Comparison of ENCODE assay signal across 16 cellular contexts in the genomic region with DNA sequence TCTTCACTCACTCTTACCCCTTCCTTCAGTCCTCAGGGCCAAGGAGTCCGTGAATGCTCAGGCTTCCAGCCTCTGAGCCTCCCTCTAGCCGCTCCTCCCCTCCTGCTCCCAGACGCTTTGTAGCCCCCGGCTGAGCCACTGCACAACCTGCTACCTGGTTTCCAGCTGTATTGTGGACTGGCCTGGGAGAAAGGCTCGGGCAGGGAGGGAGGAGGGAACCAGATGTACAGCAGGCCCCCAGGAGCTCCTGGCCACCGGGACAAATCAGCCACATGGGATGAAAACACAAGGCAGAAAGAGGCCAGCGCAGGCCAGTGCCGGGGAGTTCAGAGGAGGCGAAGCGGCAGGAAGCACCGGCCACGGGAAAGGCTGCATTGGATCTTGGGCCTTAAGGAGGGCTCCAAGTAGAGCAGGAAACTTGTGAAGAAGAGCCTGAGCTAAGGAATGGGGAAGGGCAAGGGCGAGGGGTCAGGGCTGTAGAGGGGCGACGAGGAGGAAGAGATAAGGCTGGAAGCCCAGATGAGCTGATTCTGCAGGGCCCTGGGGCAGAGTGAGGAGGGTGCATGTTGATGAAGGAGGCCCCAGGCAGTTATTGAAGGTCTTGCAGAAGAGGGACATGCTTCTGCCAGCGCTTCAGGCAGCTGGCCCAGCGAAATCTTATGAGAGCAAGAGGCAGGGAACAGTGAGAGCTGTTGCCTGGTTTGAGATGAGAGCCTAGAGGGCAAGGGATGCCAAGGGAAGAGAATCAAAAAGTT. TPM values are rescaled to one million over a fixed set of nuclear protein-coding genes. Genes with fewer than 3 reads are reported as not detected.
DNase-seq lines count a peak whose midpoint lies in the region; ATAC-seq and TF ChIP-seq lines count a peak whose summit lies in the region.
"Had no signal": no experiment of that assay in that cellular context is flagged by ENCODE, and none has a peak within 500 bp of the region (broad histone marks: within the 10 kb centered on the region; RNA-seq: fewer than 3 reads in every experiment).

No MANE protein-coding gene starts in this region.

- H3K27me3 Mint-ChIP-seq in activated naive CD4-positive, alpha-beta T cell treated with anti-CD3 and anti-CD28 coated beads, Interleukin-2, amount 10 ng/mL, durations not matched to agents 7 days and 5 days, result peaks cover 77% of the 10 kb centered on the region

- dilution Hi-C loops in IMR-90 (cut with HindIII; ENCODE audit: low sequenced_read_pairs, unreplicated experiment), result no loop called here

- no peaks in the 10 kb centered on the region for H3K36me3 Mint-ChIP-seq in activated naive CD4-positive, alpha-beta T cell treated with anti-CD3 and anti-CD28 coated beads, Interleukin-2, amount 10 ng/mL, durations not matched to agents 7 days and 5 days

- peak overlapping the region; percentile 51 for H3K27ac Mint-ChIP-seq in activated naive CD4-positive, alpha-beta T cell treated with anti-CD3 and anti-CD28 coated beads, Interleukin-2, amount 10 ng/mL, durations not matched to agents 7 days and 5 days
- H3K27ac Mint-ChIP-seq: CD4-positive, alpha-beta T cell had no signal

- CTCF ChIA-PET in activated naive CD4-positive, alpha-beta T cell treated with anti-CD3 and anti-CD28 coated beads, Interleukin-2, amount 10 ng/mL, durations not matched to agents 7 days and 5 days (lab: Charles Lee), result interaction anchor here (0.8 to 15.2 kb wide), 4 partner anchors 8 to 241 kb away, joined by 3 to 167 read pairs (median 18); no protein-coding TSS in a partner anchor
- CTCF ChIA-PET in IMR-90 (lab: Yijun Ruan, JAX), result interaction anchor here (0.9 kb wide), 1 partner anchor 74 kb away, joined by 3 read pairs; no protein-coding TSS in a partner anchor

- no peak overlapping the region for H3K4me3 Mint-ChIP-seq in activated naive CD4-positive, alpha-beta T cell treated with anti-CD3 and anti-CD28 coated beads, Interleukin-2, amount 10 ng/mL, durations not matched to agents 7 days and 5 days
- H3K4me3 Mint-ChIP-seq: CD4-positive, alpha-beta T cell had no signal

- H3K4ac ChIP-seq in IMR-90 (ENCODE audit: low read depth, low read length) (no peak overlapping the region), mesendoderm (ENCODE audit: low read depth, low read length) (no peak overlapping the region), trophoblast cell (ENCODE audit: low read depth, low read length) (no peak overlapping the region)

- POLR2A ChIA-PET in IMR-90 (lab: Charles Lee; ENCODE audit: unreplicated experiment), result no interaction called here

- H3K36me3 ChIP-seq in IMR-90 (ENCODE audit: control insufficient read depth, insufficient read depth, low read length) (no peaks in the 10 kb centered on the region), mesendoderm (ENCODE audit: control insufficient read depth, insufficient read depth, low read length) (no peaks in the 10 kb centered on the region), trophoblast cell (ENCODE audit: control insufficient read depth in 1 of 2, insufficient read depth in 2 of 2, low read length in 2 of 2) (no peaks in the 10 kb centered on the region)
- H3K36me3 ChIP-seq: HAP-1 had no signal

- peaks cover 12% of the 10 kb centered on the region for H3K4me1 Mint-ChIP-seq in activated naive CD4-positive, alpha-beta T cell treated with anti-CD3 and anti-CD28 coated beads, Interleukin-2, amount 10 ng/mL, durations not matched to agents 7 days and 5 days

- H3K14ac ChIP-seq in IMR-90 (replicated peaks; ENCODE audit: low read depth, low read length), result no peak overlapping the region
- H3K14ac ChIP-seq in trophoblast cell (ENCODE audit: low read length), result no peak overlapping the region

- WGBS in IMR-90 (ENCODE audit: extremely low coverage in 2 of 2, insufficient read length in 1 of 2), 2 experiments, result 83% methylated on average over 13 of the region's 17 CpGs; no CpG with 5 or more reads in 1 of the 2 experiments
- no CpG with 5 or more reads among the region's 17 CpGs for WGBS in mesendoderm (ENCODE audit: extremely low coverage, insufficient coverage, low lambda C conversion rate)
- WGBS in trophoblast cell (ENCODE audit: extremely low coverage, insufficient coverage, insufficient read length), result no CpG with 5 or more reads among the region's 17 CpGs

- H4K91ac ChIP-seq in IMR-90 (ENCODE audit: insufficient read depth, low read depth, low read length), result no peak overlapping the region
- H4K91ac ChIP-seq in trophoblast cell (ENCODE audit: low read depth, low read length), result no peak overlapping the region

- intact Hi-C loops in IMR-90 (cut with micrococcal nuclease), result no loop called here

- H3K27ac ChIP-seq in IMR-90 (ENCODE audit: insufficient read depth, low read length) (no peak overlapping the region), mesendoderm (ENCODE audit: low read depth, low read length) (no peak overlapping the region), trophoblast cell (ENCODE audit: low read depth, low read length) (no peak overlapping the region)

- H2BK15ac ChIP-seq in IMR-90 (ENCODE audit: low read depth, low read length) (no peak overlapping the region), mesendoderm (replicated peaks; ENCODE audit: low read depth) (no peak overlapping the region)

- no peak for TF ChIP-seq POLR2A in IMR-90 (IDR thresholded peaks at IDR 0.05; ENCODE audit: low read depth, low read length)

- H3K56ac ChIP-seq in IMR-90 (ENCODE audit: extremely low read depth, insufficient read depth, low read length) (no peak overlapping the region), mesendoderm (ENCODE audit: low read length) (peak overlapping the region; percentile 52)

- H2BK20ac ChIP-seq in IMR-90 (ENCODE audit: low read depth, low read length), result no peak overlapping the region

- H4K12ac ChIP-seq in trophoblast cell (ENCODE audit: low read depth, low read length), result no peak overlapping the region

- H2BK120ac ChIP-seq in IMR-90 (ENCODE audit: low read depth, low read length), result no peak overlapping the region
- no peak overlapping the region for H2BK120ac ChIP-seq in mesendoderm (ENCODE audit: low read depth, low read length)
- no peak overlapping the region for H2BK120ac ChIP-seq in trophoblast cell (ENCODE audit: insufficient read depth, low read length, poor library complexity)

- H3K27me3 ChIP-seq in IMR-90 (ENCODE audit: control insufficient read depth, insufficient read depth, low read length), result no peaks in the 10 kb centered on the region; the same call in 1 of the 2 replicates
- H3K27me3 ChIP-seq in mesendoderm (ENCODE audit: insufficient read depth, low read length, poor library complexity), result no peaks in the 10 kb centered on the region
- peaks cover 4% of the 10 kb centered on the region for H3K27me3 ChIP-seq in trophoblast cell (ENCODE audit: insufficient read depth, low read length)

- TF ChIP-seq RAD21 in IMR-90 (IDR thresholded peaks at IDR 0.05; ENCODE audit: low read length), result no peak

- H3K23ac ChIP-seq in IMR-90 (ENCODE audit: low read depth, low read length), result no peak overlapping the region
- no peak overlapping the region for H3K23ac ChIP-seq in mesendoderm (ENCODE audit: low read length)
- no peak overlapping the region for H3K23ac ChIP-seq in trophoblast cell (ENCODE audit: low read length)

- BruUV-seq in IMR-90 (replicated peaks; lab: Mats Ljungman, UMichigan), result no TSS peak

- no peaks in the 10 kb centered on the region for H4K20me1 ChIP-seq in IMR-90 (ENCODE audit: insufficient read depth, low read length)

- H2BK12ac ChIP-seq in trophoblast cell (ENCODE audit: low read length), result no peak overlapping the region

- H2BK5ac ChIP-seq in IMR-90 (ENCODE audit: low read depth, low read length, poor library complexity, severe bottlenecking), result no peak overlapping the region
- H2BK5ac ChIP-seq in mesendoderm (ENCODE audit: low read length), result no peak overlapping the region
- no peak overlapping the region for H2BK5ac ChIP-seq in trophoblast cell (ENCODE audit: low read depth, low read length, poor library complexity)

- no peaks in the 10 kb centered on the region for H3K79me2 ChIP-seq in mesendoderm (ENCODE audit: control insufficient read depth, insufficient read depth, low read length)
- no peaks in the 10 kb centered on the region for H3K79me2 ChIP-seq in trophoblast cell (ENCODE audit: control insufficient read depth, insufficient read depth, low read length, poor library complexity)

- H3K4me3 ChIP-seq in IMR-90 (ENCODE audit: insufficient read depth, low read depth, low read length), result no peak overlapping the region
- no peak overlapping the region for H3K4me3 ChIP-seq in mesendoderm (ENCODE audit: low read length)
- H3K4me3 ChIP-seq in trophoblast cell (ENCODE audit: low read depth, low read length), result no peak overlapping the region
- H3K4me3 ChIP-seq: HAP-1 had no signal

- no peak for TF ChIP-seq CTCF in IMR-90 (conservative IDR thresholded peaks at IDR 0.05; ENCODE audit: low read depth, low read length)

- H4K8ac ChIP-seq in IMR-90 (ENCODE audit: low read depth in 2 of 2, low read length in 2 of 2) (no peak overlapping the region), mesendoderm (ENCODE audit: low read depth, low read length) (no peak overlapping the region), trophoblast cell (ENCODE audit: low read depth, low read length) (no peak overlapping the region)

- no peak for DNase-seq in activated naive CD4-positive, alpha-beta T cell treated with anti-CD3 and anti-CD28 coated beads, Interleukin-2, amount 10 ng/mL, durations not matched to agents 7 days and 5 days
- DNase-seq in activated naive CD4-positive, alpha-beta T cell (lab: John Stamatoyannopoulos, UW), result no peak
- DNase-seq in IMR-90 (no peak), mesendoderm (no peak), trophoblast cell (peak; percentile 53 to 76), cerebellar nuclear complex (lab: John Stamatoyannopoulos, UW) (no peak), iPS-NIHi7 (ENCODE audit: extremely low spot score) (no peak), GM03348 (ENCODE audit: low spot score) (no peak)
- DNase-seq: ACHN; C1 segment of cervical spinal cord; CD4-positive, alpha-beta T cell; DMS79; GOT3 had no signal

- H3K4me1 ChIP-seq in IMR-90 (ENCODE audit: control insufficient read depth, insufficient read depth, low read length), result peaks cover 1% of the 10 kb centered on the region; the same call in 1 of the 2 replicates
- H3K4me1 ChIP-seq in mesendoderm (ENCODE audit: control insufficient read depth, low read depth, low read length), result peaks cover 2% of the 10 kb centered on the region
- peaks cover 10 to 11% of the 10 kb centered on the region in 2 experiments for H3K4me1 ChIP-seq in trophoblast cell (ENCODE audit: control insufficient read depth in 1 of 2, insufficient read depth in 2 of 2, low read length in 2 of 2)
- H3K4me1 ChIP-seq: HAP-1 had no signal

- no peak overlapping the region for H4K5ac ChIP-seq in IMR-90 (ENCODE audit: low read depth, low read length)
- H4K5ac ChIP-seq in mesendoderm (ENCODE audit: low read length), result no peak overlapping the region

- H2AFZ ChIP-seq in IMR-90 (replicated peaks; ENCODE audit: low read length, poor library complexity) (no peak overlapping the region), trophoblast cell (ENCODE audit: insufficient read depth, low read length, poor library complexity) (no peak overlapping the region)

- no peaks in the 10 kb centered on the region for H3K9me1 ChIP-seq in IMR-90 (ENCODE audit: insufficient read depth, low read length)

- H3K18ac ChIP-seq in IMR-90 (ENCODE audit: low read depth, low read length) (no peak overlapping the region), mesendoderm (ENCODE audit: low read length) (no peak overlapping the region), trophoblast cell (ENCODE audit: low read length) (no peak overlapping the region)

- H2AK9ac ChIP-seq in IMR-90 (replicated peaks; ENCODE audit: low read depth, low read length, poor library complexity), result peak overlapping the region; percentile 28

- in situ Hi-C loops in IMR-90 (cut with MboI; ENCODE audit: low sequenced_read_pairs), result loop anchor here (5.0 to 25.0 kb wide), 3 partner anchors 71 to 526 kb away; no protein-coding TSS in a partner anchor

- no peaks in the 10 kb centered on the region for H3K9me3 Mint-ChIP-seq in activated naive CD4-positive, alpha-beta T cell treated with anti-CD3 and anti-CD28 coated beads, Interleukin-2, amount 10 ng/mL, durations not matched to agents 7 days and 5 days
- H3K9me3 Mint-ChIP-seq: CD4-positive, alpha-beta T cell had no signal

- H3K9me3 ChIP-seq in IMR-90 (ENCODE audit: control insufficient read depth, insufficient read depth, low read length) (no peaks in the 10 kb centered on the region), trophoblast cell (ENCODE audit: insufficient read depth, low read depth, low read length) (no peaks in the 10 kb centered on the region)
- H3K9me3 ChIP-seq: HAP-1 had no signal

- ATAC-seq in IMR-90 (ENCODE audit: low read depth), result no peak

- H2AK5ac ChIP-seq in IMR-90 (ENCODE audit: low read depth, low read length), result no peak overlapping the region
- no peak overlapping the region for H2AK5ac ChIP-seq in mesendoderm (ENCODE audit: low read length)
- no peak overlapping the region for H2AK5ac ChIP-seq in trophoblast cell (ENCODE audit: low read length)

- H3K79me1 ChIP-seq in IMR-90 (ENCODE audit: low read depth in 1 of 2, low read length in 2 of 2) (no peaks in the 10 kb centered on the region), mesendoderm (ENCODE audit: low read length) (no peaks in the 10 kb centered on the region), trophoblast cell (ENCODE audit: low read length) (peaks cover 4% of the 10 kb centered on the region)

- no peak overlapping the region for H3K9ac ChIP-seq in IMR-90 (ENCODE audit: low read depth, low read length)
- no peak overlapping the region for H3K9ac ChIP-seq in mesendoderm (ENCODE audit: low read length)
- no peak overlapping the region for H3K9ac ChIP-seq in trophoblast cell (ENCODE audit: low read length)

- H3K4me2 ChIP-seq in IMR-90 (ENCODE audit: low read depth, low read length), result no peak overlapping the region
- H3K4me2 ChIP-seq in mesendoderm (ENCODE audit: low read length), result no peak overlapping the region
- H3K4me2 ChIP-seq in trophoblast cell (ENCODE audit: low read length), result no peak overlapping the region

RNA-seq across cellular contexts. Expression of gene CPN2, which starts 14.3 kb away (rescaled TPM):
- not detected in 2 replicates for total RNA-seq in IMR-90 (2012; rRNA removed)
- polyA plus RNA-seq in IMR-90 (2012; rRNA removed), result 0.07 TPM in 2 replicates
- polyA plus RNA-seq in IMR-90 (2012; cell fraction: cytosol; rRNA removed), result 0.10 TPM in 1 of 2 replicates, not detected in the other
- polyA plus RNA-seq in IMR-90 (2012; cell fraction: nucleus; rRNA removed; ENCODE audit: low replicate concordance), result 0.11 and 0.21 TPM in 2 replicates
- polyA plus RNA-seq in mesendoderm (2013, experiment 1 of 2), result 0.01 TPM
- 0.01 TPM for polyA plus RNA-seq in mesendoderm (2013, experiment 2 of 2)
- polyA plus RNA-seq in trophoblast cell (2013), result 0.01 TPM in 2 replicates
- total RNA-seq: A172; CD4-positive, alpha-beta T cell; HT-29 had no signal

RNA-seq across cellular contexts. Expression of gene LRRC15, which starts 32.8 kb away (rescaled TPM):
- total RNA-seq in IMR-90 (2012; rRNA removed), result 2.5 and 3.3 TPM in 2 replicates
- polyA plus RNA-seq in IMR-90 (2012; rRNA removed), result 9.0 and 9.7 TPM in 2 replicates
- polyA plus RNA-seq in IMR-90 (2012; cell fraction: cytosol; rRNA removed), result 3.9 and 6.9 TPM in 2 replicates
- 4.2 TPM in 2 replicates for polyA plus RNA-seq in IMR-90 (2012; cell fraction: nucleus; rRNA removed; ENCODE audit: low replicate concordance)
- polyA plus RNA-seq in mesendoderm (2013, experiment 1 of 2), result 0.37 TPM
- 0.39 TPM for polyA plus RNA-seq in mesendoderm (2013, experiment 2 of 2)
- polyA plus RNA-seq in trophoblast cell (2013), result 2.4 and 2.6 TPM in 2 replicates
- total RNA-seq: CD4-positive, alpha-beta T cell; HT-29 had no signal

Comparison
In these comparisons a context has a peak if more than half of its experiments do, and no peak if none do; other contexts are left out.
1. DNase-seq: peak in trophoblast cell (2 of 2); none in activated naive CD4-positive, alpha-beta T cell treated with anti-CD3 and anti-CD28 coated beads, Interleukin-2, amount 10 ng/mL, durations not matched to agents 7 days and 5 days (single experiment), activated naive CD4-positive, alpha-beta T cell (0 of 4), IMR-90 (single experiment), mesendoderm (single experiment), cerebellar nuclear complex (0 of 2), iPS-NIHi7 (single experiment) and GM03348 (single experiment).